Comparison of ENCODE assay signal across 12 cellular contexts in the genomic region with DNA sequence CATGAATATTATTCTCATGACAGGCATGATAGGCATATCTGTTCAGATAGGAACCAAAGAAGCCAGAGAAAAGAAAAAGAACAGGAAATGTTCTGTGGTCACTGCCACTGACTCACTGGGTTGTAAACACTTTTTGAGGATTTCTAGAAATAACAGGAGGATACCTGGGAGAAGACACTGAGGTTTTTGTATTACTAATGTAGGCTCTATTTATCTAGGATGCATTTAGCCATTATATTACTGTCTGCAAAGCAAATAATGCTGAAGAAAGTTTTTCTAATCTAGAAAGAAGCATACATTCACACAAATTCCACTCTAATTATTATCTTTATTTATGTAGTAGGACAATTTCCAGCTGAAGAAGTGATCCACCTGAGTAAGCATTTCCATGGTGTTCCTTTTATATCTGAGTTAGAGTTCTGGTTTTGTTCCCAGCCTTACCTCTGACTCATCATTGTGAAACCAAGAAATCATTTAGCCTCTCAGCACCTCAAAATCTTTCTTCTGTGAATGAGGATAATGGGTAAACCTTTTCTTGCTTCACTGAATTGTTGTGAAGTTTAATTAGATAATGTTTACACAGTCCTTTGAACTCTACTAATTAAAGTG. TPM values are rescaled to one million over a fixed set of nuclear protein-coding genes. Genes with fewer than 3 reads are reported as not detected.
A peak's percentile ranks its signal among the peaks of the same experiment; 100 is the strongest.
DNase-seq lines count a peak whose midpoint lies in the region; ATAC-seq, FAIRE-seq and TF ChIP-seq lines count a peak whose summit lies in the region.
"Had no signal": no experiment of that assay in that cellular context is flagged by ENCODE, and none has a peak within 500 bp of the region (broad histone marks: within the 10 kb centered on the region; RNA-seq: fewer than 3 reads in every experiment).

No MANE protein-coding gene starts in this region.

- H3K4me3 ChIP-seq in MM.1S (ENCODE audit: low read length) (no peak overlapping the region), choroid plexus epithelial cell (ENCODE audit: low read depth, low read length) (no peak overlapping the region)

- no peak for FAIRE-seq in GM12891 (lab: Jason Lieb, UNC)
- FAIRE-seq: frontal cortex had no signal

- peak; percentile 7 for DNase-seq in DMS79 (lab: John Stamatoyannopoulos, UW)
- peak; percentile 42 for DNase-seq in MM.1S
- peak; percentile 79 for DNase-seq in choroid plexus epithelial cell (ENCODE audit: low read depth)
- DNase-seq in myocyte (ENCODE audit: low read depth): peak; percentile 43
- no peak for DNase-seq in ureter (ENCODE audit: low spot score)
- DNase-seq in GM12891 (ENCODE audit: insufficient read length, low spot score): no peak
- DNase-seq: activated CD4-positive, alpha-beta T cell treated with anti-CD3 and anti-CD28 coated beads, Interleukin-2, amount 50 U/mL, for 48 hours; retina had no signal

- H3K9me3 ChIP-seq in MM.1S (replicated peaks; ENCODE audit: insufficient read depth, low read length): no peaks in the 10 kb centered on the region

- H3F3A ChIP-seq in MM.1S (ENCODE audit: insufficient read depth, low read length): 0 out of 2 replicates have a peak, but pooled peaks cover 3% of the 10 kb centered on the region

- no peaks in the 10 kb centered on the region for H3K79me2 ChIP-seq in MM.1S (ENCODE audit: low read length)

- no peaks in the 10 kb centered on the region for H3K36me3 ChIP-seq in MM.1S (replicated peaks; ENCODE audit: insufficient read depth, low read length)

- TF ChIP-seq POLR2A in GM12891 (IDR thresholded peaks at IDR 0.05; ENCODE audit: low read depth, low read length): no peak

- no peaks in the 10 kb centered on the region for H3K9me2 ChIP-seq in MM.1S (replicated peaks; ENCODE audit: insufficient read depth, low read length)

- TF ChIP-seq CTCF in MM.1S (IDR thresholded peaks at IDR 0.05; ENCODE audit: low read length): no peak
- no peak for TF ChIP-seq CTCF in choroid plexus epithelial cell (conservative IDR thresholded peaks at IDR 0.05; ENCODE audit: low read depth, low read length)

- no peak overlapping the region for H3K27ac ChIP-seq in MM.1S (ENCODE audit: low read length)

- no peaks in the 10 kb centered on the region for H4K20me1 ChIP-seq in MM.1S (ENCODE audit: insufficient read depth, low read length)

- ATAC-seq in HG02623 (IDR thresholded peaks at IDR 0.05; ENCODE audit: unreplicated experiment): no peak
- no peak for ATAC-seq in HG02973 (IDR thresholded peaks at IDR 0.05; ENCODE audit: unreplicated experiment)

- 0 out of 2 replicates have a peak overlapping the region, but pooled peaks have one; percentile 2 for H3K4me2 ChIP-seq in MM.1S (ENCODE audit: low read depth, low read length)

- H3K4me1 ChIP-seq in MM.1S (ENCODE audit: low read length): peaks cover 22% of the 10 kb centered on the region

- H2AFZ ChIP-seq in MM.1S (ENCODE audit: low read length): no peak overlapping the region

- H3K9ac ChIP-seq in MM.1S (ENCODE audit: low read length): no peak overlapping the region

- H3K27me3 ChIP-seq in MM.1S (replicated peaks; ENCODE audit: insufficient read depth, low read length): no peaks in the 10 kb centered on the region

TF ChIP-seq in GM12891, 5 proteins besides CTCF, POLR2A, EP300 and RAD21:
- TF ChIP-seq POLR2AphosphoS5 (IDR thresholded peaks at IDR 0.05; ENCODE audit: low read depth, low read length) (no peak), PAX5 (IDR thresholded peaks at IDR 0.05; ENCODE audit: insufficient read depth, low read length, severe bottlenecking) (no peak), TAF1 (IDR thresholded peaks at IDR 0.05; ENCODE audit: low read depth, low read length) (no peak), SPI1 (IDR thresholded peaks at IDR 0.05; ENCODE audit: low read depth, low read length) (no peak), POU2F2 (IDR thresholded peaks at IDR 0.05; ENCODE audit: low read depth, low read length) (no peak)

RNA-seq across cellular contexts. Expression of a gene that starts 40.2 kb away (rescaled TPM):
- total RNA-seq in myocyte (0.42 TPM in 1 of 2 replicates, not detected in the other), ureter (0.96 TPM)
- polyA plus RNA-seq in myocyte (2012): not detected
- polyA plus RNA-seq in GM12891 (2012; ENCODE audit: low read depth, missing spikeins): not detected
- total RNA-seq: frontal cortex, lung microvascular endothelial cell had no signal

Comparison
In these comparisons a context has a peak if more than half of its experiments do, and no peak if none do; other contexts are left out.
1. DNase-seq: peak in DMS79 (single experiment), MM.1S (single experiment), choroid plexus epithelial cell (single experiment) and myocyte (single experiment); none in ureter (single experiment) and GM12891 (single experiment).